In the genomic region with DNA sequence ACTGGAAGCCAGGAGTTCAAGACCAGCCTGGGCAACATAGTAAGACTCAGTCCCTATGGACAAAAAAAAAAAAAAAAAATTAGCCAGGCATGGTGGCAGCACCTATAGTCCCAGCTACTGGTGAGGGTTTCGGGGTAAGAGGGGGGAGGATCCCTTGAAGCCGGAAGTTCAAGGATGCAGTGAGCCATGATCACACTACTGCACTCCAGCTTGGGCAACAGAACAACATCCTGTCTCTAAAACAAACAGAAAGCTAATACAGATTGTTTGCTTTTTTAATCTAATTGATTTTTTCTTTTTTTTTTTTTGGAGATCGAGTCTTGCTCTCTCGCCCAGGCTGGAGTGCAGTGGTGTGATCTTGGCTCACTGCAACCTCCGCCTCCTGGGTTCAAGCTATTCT, we compare ENCODE assay signal across 5 cellular contexts.
"Had no signal": no experiment of that assay in that cellular context is flagged by ENCODE, and none has a peak within 500 bp of the region (broad histone marks: within the 10 kb centered on the region; RNA-seq: fewer than 3 reads in every experiment).

No MANE protein-coding gene starts in this region.

- H3K27me3 ChIP-seq: ascending aorta, esophagus squamous epithelium, sigmoid colon, testis had no signal

- DNase-seq: esophagus squamous epithelium, nephron progenitor cell, sigmoid colon had no signal

- H3K36me3 ChIP-seq: sigmoid colon had no signal

- H3K4me3 ChIP-seq: sigmoid colon had no signal

- H3K9me3 ChIP-seq: ascending aorta, esophagus squamous epithelium, sigmoid colon, testis had no signal
